Comparison of ENCODE assay signal across 30 cellular contexts in the genomic region with DNA sequence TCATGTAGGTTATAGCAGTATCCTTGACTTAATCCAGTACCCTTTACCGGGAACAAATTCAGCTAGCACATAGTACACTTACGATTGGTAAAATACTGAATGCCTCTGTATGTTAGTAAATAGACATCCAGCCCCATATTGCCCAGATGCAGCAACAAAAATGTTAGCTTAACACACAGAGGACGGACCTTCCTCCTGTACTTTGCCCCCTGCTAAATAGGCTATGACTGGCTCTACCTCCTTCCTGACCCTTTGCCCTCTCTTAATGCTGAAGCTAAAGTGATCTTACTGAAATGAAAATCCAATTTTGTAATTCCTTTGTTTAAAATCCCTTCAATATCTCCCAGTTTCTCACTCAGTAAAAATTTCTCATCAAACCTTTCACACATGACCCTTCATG.
"Had no signal": no experiment of that assay in that cellular context is flagged by ENCODE, and none has a peak within 500 bp of the region (broad histone marks: within the 10 kb centered on the region; RNA-seq: fewer than 3 reads in every experiment).

No MANE protein-coding gene starts in this region.

- H3K27me3 ChIP-seq: ascending aorta, breast epithelium, colonic mucosa, esophagus squamous epithelium, gastroesophageal sphincter had no signal

- H3K4me3 ChIP-seq: ascending aorta, breast epithelium, cardiac muscle cell, colonic mucosa, esophagus squamous epithelium, gastroesophageal sphincter had no signal

- H3K4me1 ChIP-seq: ascending aorta, breast epithelium, colonic mucosa, esophagus squamous epithelium, gastroesophageal sphincter had no signal

- ATAC-seq: activated naive CD4-positive, alpha-beta T cell treated with anti-CD3 and anti-CD28 coated beads, Interleukin-2, amount 50 U/mL, for 72 hours; activated T-cell treated with anti-CD3 and anti-CD28 coated beads, Interleukin-2, amount 50 U/mL, for 72 hours; gastroesophageal sphincter; T-helper 17 cell had no signal

- H3K9me3 ChIP-seq: ascending aorta, breast epithelium, colonic mucosa, esophagus squamous epithelium, gastroesophageal sphincter had no signal

- FAIRE-seq: endometrium, endothelial cell of umbilical vein, TTC549 had no signal

- H3K36me3 ChIP-seq: ascending aorta, breast epithelium, cardiac muscle cell, colonic mucosa, esophagus squamous epithelium, gastroesophageal sphincter had no signal

- DNase-seq: activated CD4-positive, alpha-beta memory T cell treated with anti-CD3 and anti-CD28 coated beads, Interleukin-2, amount 10 ng/mL, durations not matched to agents 7 days and 5 days; activated CD4-positive, alpha-beta T cell treated with anti-CD3 and anti-CD28 coated beads for 1 hour; activated CD4-positive, alpha-beta T cell treated with anti-CD3 and anti-CD28 coated beads for 4 hours; activated CD4-positive, alpha-beta T cell treated with anti-CD3 and anti-CD28 coated beads, Interleukin-2, amount 10 ng/mL, durations not matched to agents 7 days and 5 days; activated CD4-positive, alpha-beta T cell treated with anti-CD3 and anti-CD28 coated beads, Interleukin-2, amount 50 U/mL, for 4 hours; activated CD8-positive, alpha-beta memory T cell treated with anti-CD3 and anti-CD28 coated beads, Interleukin-2, amount 50 U/mL, for 48 hours; activated gamma-delta T cell; activated naive CD4-positive, alpha-beta T cell; activated naive CD4-positive, alpha-beta T cell treated with anti-CD3 and anti-CD28 coated beads, Interleukin-2, amount 10 ng/mL, durations not matched to agents 7 days and 5 days; activated naive CD8-positive, alpha-beta T cell treated with anti-CD3 and anti-CD28 coated beads, Interleukin-2, amount 10 ng/mL, durations not matched to agents 7 days and 5 days; activated T-cell treated with anti-CD3 and anti-CD28 coated beads for 4 hours; activated T-cell treated with anti-CD3 and anti-CD28 coated beads, Interleukin-2, amount 50 U/mL, for 24 hours; activated T-cell treated with anti-CD3 and anti-CD28 coated beads, Interleukin-2, amount 50 U/mL, for 72 hours; central memory CD4-positive, alpha-beta T cell; cerebellar nuclear complex; colonic mucosa; effector CD8-positive, alpha-beta T cell; esophagus squamous epithelium; foreskin melanocyte; T-helper 1 cell; T-helper 17 cell had no signal

- H3K27ac ChIP-seq: ascending aorta, breast epithelium, cardiac muscle cell, colonic mucosa, epithelial cell of prostate, esophagus squamous epithelium, gastroesophageal sphincter had no signal
